In genomic region chr9:126906086-126906485, GRCh38 we compare ENCODE assay signal across 18 cellular contexts.
"Had no signal": no experiment of that assay in that cellular context is flagged by ENCODE, and none has a peak within 500 bp of the region (broad histone marks: within the 10 kb centered on the region; RNA-seq: fewer than 3 reads in every experiment).

No MANE protein-coding gene starts in this region.

- ATAC-seq: gastrocnemius medialis; natural killer cell; psoas muscle; right cardiac atrium; stimulated activated effector memory CD8-positive, alpha-beta T cell treated with anti-CD3 and anti-CD28 coated beads, Interleukin-12 subunit alpha, Interleukin-12 subunit beta, amount 100 ng/mL, for 72 hours had no signal

- DNase-seq: effector CD4-positive, alpha-beta T cell; foreskin fibroblast; gastrocnemius medialis; head of caudate nucleus; natural killer cell; occipital lobe; ovary; posterior cingulate gyrus; psoas muscle; right cardiac atrium; sigmoid colon; stimulated activated CD4-positive, alpha-beta T cell treated with anti-CD3 and anti-CD28 coated beads, Interleukin-2, amount 100 ng/mL, for 24 hours; stimulated activated CD4-positive, alpha-beta T cell treated with anti-CD3 and anti-CD28 coated beads, Interleukin-4, amount 100 ng/mL, for 24 hours; stimulated activated naive CD4-positive, alpha-beta T cell treated with Interleukin-2 at 50 U/mL for 16 hours; stomach; thyroid gland; trophoblast cell had no signal
